ENCODE assay signal across 1 cellular context in the genomic region with DNA sequence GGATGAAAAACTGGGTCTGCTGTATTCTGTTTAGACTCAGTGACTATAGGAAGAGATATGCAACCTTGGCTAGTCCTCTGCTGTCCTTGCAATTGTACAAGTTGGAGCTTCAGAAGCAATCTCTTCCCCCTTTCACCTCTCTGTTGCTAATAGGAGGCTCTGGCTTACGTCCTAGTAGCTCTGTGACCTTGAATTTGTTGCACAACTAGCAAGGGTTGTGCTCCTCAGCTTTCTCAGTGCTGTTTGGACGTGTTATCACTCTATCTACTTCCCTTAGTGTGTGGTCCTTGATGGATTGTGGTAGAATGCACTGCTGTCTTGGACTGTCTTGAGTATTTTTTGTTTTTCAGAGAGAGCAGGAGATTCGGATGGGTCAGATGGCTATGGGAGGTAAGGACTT.
TF ChIP-seq lines count a peak whose summit lies in the region.

No MANE protein-coding gene starts in this region.

TF ChIP-seq in WTC11, 78 proteins besides CTCF, POLR2A, EP300 and RAD21 (continued from another document):
- TF ChIP-seq, protein P1, sequence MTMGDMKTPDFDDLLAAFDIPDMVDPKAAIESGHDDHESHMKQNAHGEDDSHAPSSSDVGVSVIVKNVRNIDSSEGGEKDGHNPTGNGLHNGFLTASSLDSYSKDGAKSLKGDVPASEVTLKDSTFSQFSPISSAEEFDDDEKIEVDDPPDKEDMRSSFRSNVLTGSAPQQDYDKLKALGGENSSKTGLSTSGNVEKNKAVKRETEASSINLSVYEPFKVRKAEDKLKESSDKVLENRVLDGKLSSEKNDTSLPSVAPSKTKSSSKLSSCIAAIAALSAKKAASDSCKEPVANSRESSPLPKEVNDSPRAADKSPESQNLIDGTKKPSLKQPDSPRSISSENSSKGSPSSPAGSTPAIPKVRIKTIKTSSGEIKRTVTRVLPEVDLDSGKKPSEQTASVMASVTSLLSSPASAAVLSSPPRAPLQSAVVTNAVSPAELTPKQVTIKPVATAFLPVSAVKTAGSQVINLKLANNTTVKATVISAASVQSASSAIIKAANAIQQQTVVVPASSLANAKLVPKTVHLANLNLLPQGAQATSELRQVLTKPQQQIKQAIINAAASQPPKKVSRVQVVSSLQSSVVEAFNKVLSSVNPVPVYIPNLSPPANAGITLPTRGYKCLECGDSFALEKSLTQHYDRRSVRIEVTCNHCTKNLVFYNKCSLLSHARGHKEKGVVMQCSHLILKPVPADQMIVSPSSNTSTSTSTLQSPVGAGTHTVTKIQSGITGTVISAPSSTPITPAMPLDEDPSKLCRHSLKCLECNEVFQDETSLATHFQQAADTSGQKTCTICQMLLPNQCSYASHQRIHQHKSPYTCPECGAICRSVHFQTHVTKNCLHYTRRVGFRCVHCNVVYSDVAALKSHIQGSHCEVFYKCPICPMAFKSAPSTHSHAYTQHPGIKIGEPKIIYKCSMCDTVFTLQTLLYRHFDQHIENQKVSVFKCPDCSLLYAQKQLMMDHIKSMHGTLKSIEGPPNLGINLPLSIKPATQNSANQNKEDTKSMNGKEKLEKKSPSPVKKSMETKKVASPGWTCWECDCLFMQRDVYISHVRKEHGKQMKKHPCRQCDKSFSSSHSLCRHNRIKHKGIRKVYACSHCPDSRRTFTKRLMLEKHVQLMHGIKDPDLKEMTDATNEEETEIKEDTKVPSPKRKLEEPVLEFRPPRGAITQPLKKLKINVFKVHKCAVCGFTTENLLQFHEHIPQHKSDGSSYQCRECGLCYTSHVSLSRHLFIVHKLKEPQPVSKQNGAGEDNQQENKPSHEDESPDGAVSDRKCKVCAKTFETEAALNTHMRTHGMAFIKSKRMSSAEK (CRISPR knock-in tag; IDR thresholded peaks at IDR 0.05; ENCODE audit: borderline replicate concordance), result no peak
- TF ChIP-seq AR (CRISPR knock-in tag; IDR thresholded peaks at IDR 0.05), result no peak
- TF ChIP-seq STAT6 (CRISPR knock-in tag; conservative IDR thresholded peaks at IDR 0.05; ENCODE audit: low read depth), result no peak
- TF ChIP-seq, protein P2, sequence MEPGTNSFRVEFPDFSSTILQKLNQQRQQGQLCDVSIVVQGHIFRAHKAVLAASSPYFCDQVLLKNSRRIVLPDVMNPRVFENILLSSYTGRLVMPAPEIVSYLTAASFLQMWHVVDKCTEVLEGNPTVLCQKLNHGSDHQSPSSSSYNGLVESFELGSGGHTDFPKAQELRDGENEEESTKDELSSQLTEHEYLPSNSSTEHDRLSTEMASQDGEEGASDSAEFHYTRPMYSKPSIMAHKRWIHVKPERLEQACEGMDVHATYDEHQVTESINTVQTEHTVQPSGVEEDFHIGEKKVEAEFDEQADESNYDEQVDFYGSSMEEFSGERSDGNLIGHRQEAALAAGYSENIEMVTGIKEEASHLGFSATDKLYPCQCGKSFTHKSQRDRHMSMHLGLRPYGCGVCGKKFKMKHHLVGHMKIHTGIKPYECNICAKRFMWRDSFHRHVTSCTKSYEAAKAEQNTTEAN (CRISPR knock-in tag; IDR thresholded peaks at IDR 0.05), result no peak
- no peak for TF ChIP-seq USF2 (CRISPR knock-in tag; IDR thresholded peaks at IDR 0.05)
- no peak for TF ChIP-seq NR2C2 (CRISPR knock-in tag; IDR thresholded peaks at IDR 0.05)
- no peak for TF ChIP-seq SOX15 (CRISPR knock-in tag; IDR thresholded peaks at IDR 0.05)
- TF ChIP-seq, protein P3, sequence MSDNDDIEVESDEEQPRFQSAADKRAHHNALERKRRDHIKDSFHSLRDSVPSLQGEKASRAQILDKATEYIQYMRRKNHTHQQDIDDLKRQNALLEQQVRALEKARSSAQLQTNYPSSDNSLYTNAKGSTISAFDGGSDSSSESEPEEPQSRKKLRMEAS (CRISPR knock-in tag; IDR thresholded peaks at IDR 0.05), result no peak
- no peak for TF ChIP-seq ZBTB21 (CRISPR knock-in tag; IDR thresholded peaks at IDR 0.05; ENCODE audit: borderline replicate concordance)
- TF ChIP-seq PRRX2 (CRISPR knock-in tag; IDR thresholded peaks at IDR 0.05), result no peak
